Comparison of ENCODE assay signal across 21 cellular contexts in genomic region chr6:70707893-70708292, GRCh38.
"Had no signal": no experiment of that assay in that cellular context is flagged by ENCODE, and none has a peak within 500 bp of the region (broad histone marks: within the 10 kb centered on the region; RNA-seq: fewer than 3 reads in every experiment).

No MANE protein-coding gene starts in this region.

- H3K9ac ChIP-seq: parathyroid adenoma had no signal

- H3K27ac Mint-ChIP-seq: activated CD4-positive, alpha-beta T cell treated with anti-CD3 and anti-CD28 coated beads, Interleukin-2, amount 10 ng/mL, durations not matched to agents 7 days and 5 days; activated naive CD4-positive, alpha-beta T cell treated with anti-CD3 and anti-CD28 coated beads for 36 hours; activated naive CD8-positive, alpha-beta T cell treated with anti-CD3 and anti-CD28 coated beads, Interleukin-2, amount 50 U/mL, for 24 hours; dendritic cell treated with granulocyte-macrophage colony-stimulating factor and Interleukin-4, amounts not matched to agents 40 ng/mL and 50 ng/mL, for 4 days; memory B cell; stimulated activated memory B cell treated with anti-CD40 and anti-IgM and Interleukin-4, amounts not matched to agents 10 μg/mL and 1 μg/mL and 100 μg/mL, for 72 hours had no signal

- H3K27me3 Mint-ChIP-seq: activated CD4-positive, alpha-beta T cell treated with anti-CD3 and anti-CD28 coated beads, Interleukin-2, amount 10 ng/mL, durations not matched to agents 7 days and 5 days; activated naive CD8-positive, alpha-beta T cell treated with anti-CD3 and anti-CD28 coated beads, Interleukin-2, amount 50 U/mL, for 24 hours; dendritic cell treated with granulocyte-macrophage colony-stimulating factor and Interleukin-4, amounts not matched to agents 40 ng/mL and 50 ng/mL, for 4 days; memory B cell; stimulated activated memory B cell treated with anti-CD40 and anti-IgM and Interleukin-4, amounts not matched to agents 10 μg/mL and 1 μg/mL and 100 μg/mL, for 72 hours; T-cell had no signal

- DNase-seq: activated CD4-positive, alpha-beta T cell treated with anti-CD3 and anti-CD28 coated beads, Interleukin-2, amount 10 ng/mL, durations not matched to agents 7 days and 5 days; activated CD4-positive, CD25-positive, alpha-beta regulatory T cell treated with anti-CD3 and anti-CD28 coated beads, Interleukin-2, amount 50 U/mL, for 72 hours; activated effector memory CD4-positive, alpha-beta T cell treated with Interleukin-2 at 50 U/mL for 16 hours; activated naive CD4-positive, alpha-beta T cell treated with anti-CD3 and anti-CD28 coated beads for 36 hours; activated naive CD8-positive, alpha-beta T cell treated with anti-CD3 and anti-CD28 coated beads, Interleukin-2, amount 50 U/mL, for 24 hours; activated T-cell treated with anti-CD3 and anti-CD28 coated beads, Interleukin-2, amount 50 U/mL, for 1 hour; effector CD4-positive, alpha-beta T cell; glutamatergic neuron; nucleus accumbens; right lobe of liver; stimulated activated CD4-positive, alpha-beta T cell treated with anti-CD3 and anti-CD28 coated beads, Interleukin-2, amount 100 ng/mL, for 24 hours; T-cell; transverse colon; WERI-Rb-1 had no signal

- H3K36me3 ChIP-seq: right lobe of liver, transverse colon, WERI-Rb-1 had no signal

- H3K27ac ChIP-seq: hepatocyte, parathyroid adenoma, right lobe of liver, skin epidermis, transverse colon, WERI-Rb-1 had no signal

- H3K4me3 Mint-ChIP-seq: activated CD4-positive, alpha-beta T cell treated with anti-CD3 and anti-CD28 coated beads, Interleukin-2, amount 10 ng/mL, durations not matched to agents 7 days and 5 days; activated naive CD4-positive, alpha-beta T cell treated with anti-CD3 and anti-CD28 coated beads for 36 hours; activated naive CD8-positive, alpha-beta T cell treated with anti-CD3 and anti-CD28 coated beads, Interleukin-2, amount 50 U/mL, for 24 hours; dendritic cell treated with granulocyte-macrophage colony-stimulating factor and Interleukin-4, amounts not matched to agents 40 ng/mL and 50 ng/mL, for 4 days; memory B cell; stimulated activated memory B cell treated with anti-CD40 and anti-IgM and Interleukin-4, amounts not matched to agents 10 μg/mL and 1 μg/mL and 100 μg/mL, for 72 hours; T-cell had no signal

- H3K4me2 ChIP-seq: hepatocyte had no signal

- H3K27me3 ChIP-seq: hepatocyte, right lobe of liver, transverse colon had no signal

- ATAC-seq: esophagus mucosa; right lobe of liver; stimulated activated memory B cell treated with anti-CD40 and anti-IgM and Interleukin-4, amounts not matched to agents 10 μg/mL and 1 μg/mL and 100 μg/mL, for 72 hours; T-cell had no signal

- H3K4me1 ChIP-seq: parathyroid adenoma, right lobe of liver had no signal

- H3K9me3 Mint-ChIP-seq: activated CD4-positive, alpha-beta T cell treated with anti-CD3 and anti-CD28 coated beads, Interleukin-2, amount 10 ng/mL, durations not matched to agents 7 days and 5 days; activated naive CD4-positive, alpha-beta T cell treated with anti-CD3 and anti-CD28 coated beads for 36 hours; dendritic cell treated with granulocyte-macrophage colony-stimulating factor and Interleukin-4, amounts not matched to agents 40 ng/mL and 50 ng/mL, for 4 days; memory B cell; stimulated activated memory B cell treated with anti-CD40 and anti-IgM and Interleukin-4, amounts not matched to agents 10 μg/mL and 1 μg/mL and 100 μg/mL, for 72 hours; T-cell had no signal

- H3K9me3 ChIP-seq: right lobe of liver, transverse colon had no signal

- H3K36me3 Mint-ChIP-seq: memory B cell had no signal

- H2AFZ ChIP-seq: hepatocyte, parathyroid adenoma had no signal

- H3K4me3 ChIP-seq: hepatocyte, right lobe of liver, skin epidermis, transverse colon had no signal
